32 cellular contexts compared by ENCODE assay signal in genomic region chr2:143930891-143931290, GRCh38.
"Had no signal": no experiment of that assay in that cellular context is flagged by ENCODE, and none has a peak within 500 bp of the region (broad histone marks: within the 10 kb centered on the region; RNA-seq: fewer than 3 reads in every experiment).

No MANE protein-coding gene starts in this region.

- H3K9me3 ChIP-seq: adrenal gland, ascending aorta, body of pancreas, breast epithelium had no signal

- H3K36me3 ChIP-seq: adrenal gland, ascending aorta, brain microvascular endothelial cell, breast epithelium, cardiac muscle cell had no signal

- H3K27ac ChIP-seq: adrenal gland, ascending aorta, body of pancreas, brain microvascular endothelial cell, breast epithelium, cardiac muscle cell had no signal

- H3K4me3 ChIP-seq: adrenal gland, ascending aorta, body of pancreas, breast epithelium, cardiac muscle cell had no signal

- H3K4me1 ChIP-seq: adrenal gland, ascending aorta, breast epithelium had no signal

- DNase-seq: activated effector memory CD4-positive, alpha-beta T cell treated with anti-CD3 and anti-CD28 coated beads, Interleukin-2, amount 50 U/mL, for 16 hours; activated effector memory CD4-positive, alpha-beta T cell treated with Interleukin-2 at 50 U/mL for 16 hours; activated gamma-delta T cell; activated gamma-delta T cell treated with Interleukin-2 at 50 U/mL for 16 hours; activated naive CD4-positive, alpha-beta T cell; activated naive CD4-positive, alpha-beta T cell treated with anti-CD3 and anti-CD28 coated beads for 36 hours; activated naive CD4-positive, alpha-beta T cell treated with anti-CD3 and anti-CD28 coated beads, Interleukin-2, amount 10 ng/mL, durations not matched to agents 7 days and 5 days; activated naive CD4-positive, alpha-beta T cell treated with anti-CD3 and anti-CD28 coated beads, Interleukin-2, amount 50 U/mL, for 16 hours; activated naive CD4-positive, alpha-beta T cell treated with Interleukin-2 at 50 U/mL for 16 hours; activated naive CD8-positive, alpha-beta T cell treated with anti-CD3 and anti-CD28 coated beads for 36 hours; activated naive CD8-positive, alpha-beta T cell treated with anti-CD3 and anti-CD28 coated beads, Interleukin-2, amount 10 ng/mL, durations not matched to agents 7 days and 5 days; activated naive CD8-positive, alpha-beta T cell treated with anti-CD3 and anti-CD28 coated beads, Interleukin-2, amount 50 U/mL, for 24 hours; activated T-cell treated with anti-CD3 and anti-CD28 coated beads, Interleukin-2, amount 50 U/mL, for 1 hour; activated T-cell treated with anti-CD3 and anti-CD28 coated beads, Interleukin-2, amount 50 U/mL, for 24 hours; activated T-cell treated with anti-CD3 and anti-CD28 coated beads, Interleukin-2, amount 50 U/mL, for 4 hours; activated T-cell treated with anti-CD3 and anti-CD28 coated beads, Interleukin-2, amount 50 U/mL, for 48 hours; activated T-cell treated with anti-CD3 and anti-CD28 coated beads, Interleukin-2, amount 50 U/mL, for 72 hours; adrenal gland; amniotic stem cell; amygdala; anterior cingulate cortex; aorta; body of pancreas; brain microvascular endothelial cell; caudate nucleus; central memory CD4-positive, alpha-beta T cell; cerebellar nuclear complex had no signal

- H3K27me3 ChIP-seq: adrenal gland, ascending aorta, body of pancreas, brain microvascular endothelial cell, breast epithelium had no signal

- ATAC-seq: activated naive CD4-positive, alpha-beta T cell treated with anti-CD3 and anti-CD28 coated beads, Interleukin-2, amount 50 U/mL, for 72 hours; activated naive CD8-positive, alpha-beta T cell treated with anti-CD3 and anti-CD28 coated beads, Interleukin-2, amount 50 U/mL, for 24 hours; activated T-cell treated with anti-CD3 and anti-CD28 coated beads, Interleukin-2, amount 50 U/mL, for 4 hours; activated T-cell treated with anti-CD3 and anti-CD28 coated beads, Interleukin-2, amount 50 U/mL, for 72 hours; activated T-helper 17 cell treated with anti-CD3 and anti-CD28 coated beads, Interleukin-2, amount 50 U/mL, for 72 hours; body of pancreas had no signal
